24 cellular contexts compared by ENCODE assay signal in the genomic region with DNA sequence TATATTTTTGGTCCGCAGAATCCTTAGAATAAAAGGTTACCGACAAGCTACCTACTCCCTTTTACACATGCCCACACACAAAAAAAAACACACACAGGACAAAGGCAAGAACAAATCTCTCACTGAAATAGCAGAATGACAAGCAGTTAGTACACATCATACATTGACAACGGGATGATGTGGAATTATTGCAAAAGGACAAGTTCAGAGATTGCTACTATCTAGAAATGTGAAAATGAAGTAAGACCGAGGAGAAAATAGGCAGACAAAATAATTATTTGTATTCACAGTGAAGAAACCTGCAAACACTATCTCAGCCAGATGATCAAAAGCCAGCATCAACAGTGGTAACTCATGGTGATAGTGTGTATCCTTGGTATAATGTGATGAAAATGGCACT.
DNase-seq lines count a peak whose midpoint lies in the region; ATAC-seq and TF ChIP-seq lines count a peak whose summit lies in the region.
"Had no signal": no experiment of that assay in that cellular context is flagged by ENCODE, and none has a peak within 500 bp of the region (broad histone marks: within the 10 kb centered on the region; RNA-seq: fewer than 3 reads in every experiment).

No MANE protein-coding gene starts in this region.

- no peak for TF ChIP-seq RAD21 in neural cell (conservative IDR thresholded peaks at IDR 0.05)

- H3K4me1 ChIP-seq in GM23338 (ENCODE audit: insufficient read depth) = no peaks in the 10 kb centered on the region
- H3K4me1 ChIP-seq: BE2C had no signal

- no peak overlapping the region for H3K4me3 Mint-ChIP-seq in GM23338
- H3K4me3 Mint-ChIP-seq: CD14-positive monocyte; CD4-positive, alpha-beta memory T cell; CD4-positive, CD25-positive, alpha-beta regulatory T cell; CD8-positive, alpha-beta memory T cell had no signal

- H3K9me2 ChIP-seq in GM23338 (ENCODE audit: insufficient read depth) = no peaks in the 10 kb centered on the region
- no peaks in the 10 kb centered on the region for H3K9me2 ChIP-seq in neural cell (ENCODE audit: insufficient read depth, low read length)

- DNase-seq in GM23338 (ENCODE audit: low spot score) (no peak), left lobe of liver (ENCODE audit: low spot score) (no peak), NCI-H526 (lab: John Stamatoyannopoulos, UW) (no peak), Kasumi-1 (lab: John Stamatoyannopoulos, UW) (no peak)
- DNase-seq: 8988T; ACHN; BE2C; C1 segment of cervical spinal cord; CD4-positive, alpha-beta memory T cell; CD4-positive, CD25-positive, alpha-beta regulatory T cell; CD8-positive, alpha-beta memory T cell; COR-L47; DMS 273 treated with DMSO at 0.1 percent for 48 hours; DMS153; DMS53; DMS79; DND-41; EL; GDM1 had no signal

- H3F3A ChIP-seq in GM23338 (replicated peaks; ENCODE audit: low read depth) = no peaks in the 10 kb centered on the region
- no peaks in the 10 kb centered on the region for H3F3A ChIP-seq in neural cell (ENCODE audit: insufficient read depth, low read length, poor library complexity, severe bottlenecking)

- H3K36me3 ChIP-seq in GM23338 (ENCODE audit: insufficient read depth) (no peaks in the 10 kb centered on the region), neural cell (ENCODE audit: insufficient read depth, low read length) (no peaks in the 10 kb centered on the region)
- H3K36me3 ChIP-seq: BE2C, BLaER1 had no signal

- H3K27ac Mint-ChIP-seq in GM23338 = no peak overlapping the region
- H3K27ac Mint-ChIP-seq: CD4-positive, alpha-beta memory T cell; CD4-positive, CD25-positive, alpha-beta regulatory T cell; CD8-positive, alpha-beta memory T cell had no signal

- no peak for ATAC-seq in GM23338
- ATAC-seq in left lobe of liver = peak; percentile 35
- no peak for ATAC-seq in GM21786 (IDR thresholded peaks at IDR 0.05; ENCODE audit: unreplicated experiment)
- ATAC-seq: GM12878 had no signal

- no peaks in the 10 kb centered on the region; the same call in 2 of the 3 replicates for H3K36me3 Mint-ChIP-seq in GM23338 (ENCODE audit: low read depth)
- H3K36me3 Mint-ChIP-seq: CD14-positive monocyte; CD4-positive, alpha-beta memory T cell; CD4-positive, CD25-positive, alpha-beta regulatory T cell; CD8-positive, alpha-beta memory T cell had no signal

- H4K20me1 ChIP-seq in GM23338 (replicated peaks; ENCODE audit: insufficient read depth) (no peaks in the 10 kb centered on the region), neural cell (ENCODE audit: insufficient read depth) (no peaks in the 10 kb centered on the region)
- H4K20me1 ChIP-seq: BLaER1 had no signal

- H3K27me3 ChIP-seq in GM23338 (ENCODE audit: insufficient read depth) = no peaks in the 10 kb centered on the region
- H3K27me3 ChIP-seq in neural cell (ENCODE audit: insufficient read depth, low read depth, low read length) = no peaks in the 10 kb centered on the region
- H3K27me3 ChIP-seq: BLaER1 had no signal

- no peak overlapping the region for H3K4me3 ChIP-seq in GM23338
- H3K4me3 ChIP-seq in neural cell (ENCODE audit: low read length) = no peak overlapping the region
- H3K4me3 ChIP-seq: BLaER1, GM12878 had no signal

- H3K4me1 Mint-ChIP-seq in GM23338 = peaks cover 6% of the 10 kb centered on the region; the same call in 2 of the 3 replicates
- H3K4me1 Mint-ChIP-seq: CD4-positive, alpha-beta memory T cell; CD8-positive, alpha-beta memory T cell had no signal

- no peaks in the 10 kb centered on the region for H3K27me3 Mint-ChIP-seq in GM23338 (ENCODE audit: insufficient read depth, low read depth, poor library complexity)

- no peak overlapping the region for H3K9ac ChIP-seq in neural cell (ENCODE audit: low read length)
- H3K9ac ChIP-seq: BLaER1 had no signal

- H3K4me2 ChIP-seq in GM23338 = no peak overlapping the region
- H3K4me2 ChIP-seq in neural cell (ENCODE audit: low read length) = no peak overlapping the region
- H3K4me2 ChIP-seq: BLaER1 had no signal

- no peaks in the 10 kb centered on the region for H3K9me3 Mint-ChIP-seq in GM23338

- no peaks in the 10 kb centered on the region for H3K9me3 ChIP-seq in neural cell (ENCODE audit: low read length)
- H3K9me3 ChIP-seq: BE2C, BLaER1 had no signal

- peak overlapping the region; percentile 53; the same call in 1 of the 2 replicates for H2AFZ ChIP-seq in GM23338
- no peak overlapping the region for H2AFZ ChIP-seq in neural cell (ENCODE audit: low read depth, low read length)

- H3K27ac ChIP-seq in GM23338 (ENCODE audit: low read depth) = no peak overlapping the region
- no peak overlapping the region for H3K27ac ChIP-seq in neural cell (ENCODE audit: low read length)
- H3K27ac ChIP-seq: BLaER1 had no signal

- TF ChIP-seq CTCF in GM23338 (conservative IDR thresholded peaks at IDR 0.05; ENCODE audit: low read depth in 2 of 2) (no peak), neural cell (IDR thresholded peaks at IDR 0.05; ENCODE audit: poor library complexity, severe bottlenecking) (no peak)

- H3K79me2 ChIP-seq in GM23338 (replicated peaks; ENCODE audit: insufficient read depth) (no peaks in the 10 kb centered on the region), neural cell (replicated peaks; ENCODE audit: insufficient read depth, low read length) (no peaks in the 10 kb centered on the region)

- TF ChIP-seq EP300 in neural cell (conservative IDR thresholded peaks at IDR 0.05; ENCODE audit: poor library complexity, severe bottlenecking) = peak; percentile 12

TF ChIP-seq in GM23338, 12 proteins besides CTCF, POLR2A, EP300 and RAD21 (continues in another document):
- TF ChIP-seq STAT1 (IDR thresholded peaks at IDR 0.05; ENCODE audit: unreplicated experiment) (no peak), JUNB (IDR thresholded peaks at IDR 0.05; ENCODE audit: unreplicated experiment) (no peak)
- TF ChIP-seq, protein P1, sequence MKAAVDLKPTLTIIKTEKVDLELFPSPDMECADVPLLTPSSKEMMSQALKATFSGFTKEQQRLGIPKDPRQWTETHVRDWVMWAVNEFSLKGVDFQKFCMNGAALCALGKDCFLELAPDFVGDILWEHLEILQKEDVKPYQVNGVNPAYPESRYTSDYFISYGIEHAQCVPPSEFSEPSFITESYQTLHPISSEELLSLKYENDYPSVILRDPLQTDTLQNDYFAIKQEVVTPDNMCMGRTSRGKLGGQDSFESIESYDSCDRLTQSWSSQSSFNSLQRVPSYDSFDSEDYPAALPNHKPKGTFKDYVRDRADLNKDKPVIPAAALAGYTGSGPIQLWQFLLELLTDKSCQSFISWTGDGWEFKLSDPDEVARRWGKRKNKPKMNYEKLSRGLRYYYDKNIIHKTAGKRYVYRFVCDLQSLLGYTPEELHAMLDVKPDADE (IDR thresholded peaks at IDR 0.05) = no peak

TF ChIP-seq in neural cell, 6 proteins besides CTCF, POLR2A, EP300 and RAD21:
- no peak for TF ChIP-seq POLR2AphosphoS5 (IDR thresholded peaks at IDR 0.05)
- no peak for TF ChIP-seq EZH2 (IDR thresholded peaks at IDR 0.05; ENCODE audit: borderline replicate concordance, insufficient read depth, low read length, poor library complexity, severe bottlenecking)
TF ChIP-seq in neural cell: peak in this region for 0.
